In the genomic region with DNA sequence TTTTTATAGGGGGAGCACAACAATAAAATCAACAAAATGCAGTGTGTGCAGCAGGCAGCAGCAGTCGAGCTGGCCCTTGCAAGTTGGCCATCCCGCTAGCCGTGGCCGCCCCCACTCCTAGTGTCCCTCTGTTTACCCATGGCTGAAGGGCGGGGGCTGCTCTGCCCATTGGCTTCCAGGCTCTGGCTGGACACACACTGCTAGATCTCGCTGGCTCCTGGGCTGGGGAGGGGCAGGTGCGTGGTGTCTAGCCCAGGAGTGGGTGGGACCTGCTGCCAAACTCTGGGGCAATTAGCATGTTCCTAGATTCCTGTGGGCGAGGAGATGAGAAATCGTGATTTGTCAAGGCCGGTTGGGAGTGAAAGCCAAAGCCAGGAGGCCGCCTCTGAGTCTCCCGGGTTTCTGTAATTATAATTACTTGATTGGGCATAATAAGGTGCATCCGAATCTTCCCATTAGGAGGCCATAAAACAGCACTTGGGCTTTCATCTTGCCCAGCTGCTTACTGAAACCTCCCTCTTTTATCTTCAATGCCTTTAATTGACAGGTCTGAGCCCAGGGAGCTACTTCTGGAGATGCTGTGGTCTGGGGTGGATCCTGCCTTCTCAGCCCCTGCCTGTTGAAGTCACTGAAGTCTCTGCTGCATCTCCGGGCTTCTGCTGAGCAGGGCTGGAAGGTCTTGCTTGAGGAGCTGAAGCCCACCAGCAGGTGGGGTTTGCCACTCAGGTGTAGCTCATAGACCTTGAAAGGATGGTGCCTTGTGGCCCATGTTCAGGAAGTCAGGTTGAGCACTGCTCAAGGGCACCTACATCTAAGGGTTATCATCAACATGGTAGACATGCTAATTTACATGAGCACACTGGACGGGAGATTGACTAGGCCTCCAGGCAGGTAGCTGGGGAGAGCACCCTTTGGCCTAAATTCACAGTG, we compare ENCODE assay signal across 10 cellular contexts. TPM values are rescaled to one million over a fixed set of nuclear protein-coding genes. Genes with fewer than 3 reads are reported as not detected.
DNase-seq lines count a peak whose midpoint lies in the region; ATAC-seq and TF ChIP-seq lines count a peak whose summit lies in the region.
"Had no signal": no experiment of that assay in that cellular context is flagged by ENCODE, and none has a peak within 500 bp of the region (broad histone marks: within the 10 kb centered on the region; RNA-seq: fewer than 3 reads in every experiment).

No MANE protein-coding gene starts in this region.

- no peaks in the 10 kb centered on the region for H3K9me3 Mint-ChIP-seq in MCF 10A (ENCODE audit: unreplicated experiment)
- H3K9me3 Mint-ChIP-seq in stimulated activated naive CD8-positive, alpha-beta T cell treated with anti-CD3 and anti-CD28 coated beads, Interleukin-15, Interleukin-2, amounts not matched to agents 100 ng/mL and 50 ng/mL, for 24 hours = peaks cover 13% of the 10 kb centered on the region

- POLR2A ChIA-PET in MCF 10A (lab: Yijun Ruan, JAX) = interaction anchor here (0.7 to 1.3 kb wide), 2 partner anchors 14 to 72 kb away, joined by 3 to 4 read pairs; no protein-coding TSS in a partner anchor

- H3K4me3 Mint-ChIP-seq in MCF 10A (ENCODE audit: unreplicated experiment) = no peak overlapping the region
- no peak overlapping the region for H3K4me3 Mint-ChIP-seq in stimulated activated naive CD8-positive, alpha-beta T cell treated with anti-CD3 and anti-CD28 coated beads, Interleukin-15, Interleukin-2, amounts not matched to agents 100 ng/mL and 50 ng/mL, for 24 hours

- H4K20me1 ChIP-seq in OCI-LY1 (ENCODE audit: insufficient read depth, low read length) = no peaks in the 10 kb centered on the region

- H3K36me3 ChIP-seq in breast epithelium = no peaks in the 10 kb centered on the region
- H3K36me3 ChIP-seq in OCI-LY1 (ENCODE audit: insufficient read depth, low read length) = no peaks in the 10 kb centered on the region; the same call in 1 of the 2 replicates

- H3K4me2 ChIP-seq in OCI-LY1 (ENCODE audit: low read length) = no peak overlapping the region

- no peak overlapping the region for H2AFZ ChIP-seq in OCI-LY1 (ENCODE audit: low read length)

- H3K27ac Mint-ChIP-seq in MCF 10A (ENCODE audit: low read depth, unreplicated experiment) = peak overlapping the region; percentile 10
- peak overlapping the region; percentile 47 for H3K27ac Mint-ChIP-seq in stimulated activated naive CD8-positive, alpha-beta T cell treated with anti-CD3 and anti-CD28 coated beads, Interleukin-15, Interleukin-2, amounts not matched to agents 100 ng/mL and 50 ng/mL, for 24 hours

- no peaks in the 10 kb centered on the region for H3K27me3 Mint-ChIP-seq in MCF 10A (ENCODE audit: insufficient read depth, unreplicated experiment)
- H3K27me3 Mint-ChIP-seq in stimulated activated naive CD8-positive, alpha-beta T cell treated with anti-CD3 and anti-CD28 coated beads, Interleukin-15, Interleukin-2, amounts not matched to agents 100 ng/mL and 50 ng/mL, for 24 hours = no peaks in the 10 kb centered on the region

- peaks cover 30% of the 10 kb centered on the region for H3K4me1 Mint-ChIP-seq in MCF 10A (ENCODE audit: insufficient read depth, unreplicated experiment)
- H3K4me1 Mint-ChIP-seq in stimulated activated naive CD8-positive, alpha-beta T cell treated with anti-CD3 and anti-CD28 coated beads, Interleukin-15, Interleukin-2, amounts not matched to agents 100 ng/mL and 50 ng/mL, for 24 hours (ENCODE audit: low read depth) = no peaks in the 10 kb centered on the region

- H3K27ac ChIP-seq in breast epithelium = no peak overlapping the region
- no peak overlapping the region for H3K27ac ChIP-seq in OCI-LY1 (ENCODE audit: low read depth, low read length, poor library complexity, severe bottlenecking)

- H3K9me2 ChIP-seq in OCI-LY1 (ENCODE audit: low read depth, low read length) = no peaks in the 10 kb centered on the region

- CTCF ChIA-PET in MCF 10A (lab: Yijun Ruan, JAX) = interaction anchor here (0.5 to 13.5 kb wide), 12 partner anchors 14 to 1030 kb away, joined by 3 to 314 read pairs (median 3); no protein-coding TSS in a partner anchor

- no peaks in the 10 kb centered on the region for H3K36me3 Mint-ChIP-seq in MCF 10A (ENCODE audit: insufficient read depth, unreplicated experiment)
- H3K36me3 Mint-ChIP-seq in stimulated activated naive CD8-positive, alpha-beta T cell treated with anti-CD3 and anti-CD28 coated beads, Interleukin-15, Interleukin-2, amounts not matched to agents 100 ng/mL and 50 ng/mL, for 24 hours (ENCODE audit: low read depth) = no peaks in the 10 kb centered on the region

- no peak for ATAC-seq in GM21526 (IDR thresholded peaks at IDR 0.05; ENCODE audit: low FRiP score, unreplicated experiment)
- ATAC-seq in HG02884 (IDR thresholded peaks at IDR 0.05; ENCODE audit: unreplicated experiment) = no peak

- H3K4me3 ChIP-seq in breast epithelium (no peak overlapping the region), OCI-LY1 (ENCODE audit: low read depth, low read length, poor library complexity, severe bottlenecking) (no peak overlapping the region)

- H3K79me2 ChIP-seq in OCI-LY1 (ENCODE audit: insufficient read depth, low read length) = no peaks in the 10 kb centered on the region

- H3K9ac ChIP-seq in OCI-LY1 (ENCODE audit: low read length) = no peak overlapping the region

- BruUV-seq in MCF 10A (replicated peaks; lab: Mats Ljungman, UMichigan) = no TSS peak

- no peaks in the 10 kb centered on the region for H3K4me1 ChIP-seq in breast epithelium
- H3K4me1 ChIP-seq in OCI-LY1 (ENCODE audit: insufficient read depth, low read length, severe bottlenecking) = no peaks in the 10 kb centered on the region

- H3K9me3 ChIP-seq in breast epithelium (no peaks in the 10 kb centered on the region), OCI-LY1 (ENCODE audit: low read length) (peaks cover 2% of the 10 kb centered on the region; the same call in 1 of the 2 replicates)

- TF ChIP-seq CTCF in MCF 10A (IDR thresholded peaks at IDR 0.05; ENCODE audit: unreplicated experiment) (no peak), breast epithelium (IDR thresholded peaks at IDR 0.05) (no peak), OCI-LY1 (IDR thresholded peaks at IDR 0.05; ENCODE audit: low read length) (peak; percentile 27)

- H3K27me3 ChIP-seq in breast epithelium (no peaks in the 10 kb centered on the region), OCI-LY1 (ENCODE audit: insufficient read depth, low read length) (no peaks in the 10 kb centered on the region; the same call in 1 of the 2 replicates)

- no peaks in the 10 kb centered on the region for H3F3A ChIP-seq in OCI-LY1 (ENCODE audit: insufficient read depth, low read length)

- TF ChIP-seq POLR2A in breast epithelium (IDR thresholded peaks at IDR 0.05) (no peak), erythroblast (IDR thresholded peaks at IDR 0.05; ENCODE audit: low read length) (no peak)

- intact Hi-C loops in MCF 10A (cut with micrococcal nuclease) = no loop called here
- intact Hi-C loops in breast epithelium (cut with DNase I; ENCODE audit: low total_unique reads) = no loop called here

- DNase-seq in MCF 10A (ENCODE audit: unreplicated experiment) = peak; percentile 60
- no peak for DNase-seq in breast epithelium (ENCODE audit: low spot score in 2 of 2)
- DNase-seq in erythroblast (lab: John Stamatoyannopoulos, UW) = peak; percentile 7 to 27
- DNase-seq in OCI-M2 (lab: John Stamatoyannopoulos, UW; ENCODE audit: unreplicated experiment) = no peak
- DNase-seq: NCI-H774, substantia nigra had no signal

RNA-seq across cellular contexts. Expression of gene DKK3, which starts 44.5 kb away (rescaled TPM):
- 0.25 and 0.33 TPM in 2 replicates for total RNA-seq in MCF 10A (2022)
- 10 to 100 TPM; 18.2 to 88.5 (median 87.1) TPM for total RNA-seq in breast epithelium

RNA-seq across cellular contexts. Expression of gene MICAL2, which starts 57.4 kb away (rescaled TPM):
- total RNA-seq in MCF 10A (2022) (151 and 154 TPM in 2 replicates), breast epithelium (10 to 100 TPM; 30.9 to 52.4 (median 38.6) TPM)

Comparison
In these comparisons a context has a peak if more than half of its experiments do, and no peak if none do; other contexts are left out.
1. DNase-seq: peak in MCF 10A (single experiment) and erythroblast (2 of 2); none in breast epithelium (0 of 2) and OCI-M2 (single experiment).
2. RNA of gene DKK3, which starts 44.5 kb away (total RNA-seq): 18.2 to 88.5 TPM in breast epithelium; 0.25 to 0.33 TPM in MCF 10A; every median in the first group is over 10 times any median in the second.